Comparison of ENCODE assay signal across 9 cellular contexts in genomic region chr18:37253424-37254255, GRCh38.
DNase-seq lines count a peak whose midpoint lies in the region; ATAC-seq and TF ChIP-seq lines count a peak whose summit lies in the region.
"Had no signal": no experiment of that assay in that cellular context is flagged by ENCODE, and none has a peak within 500 bp of the region (broad histone marks: within the 10 kb centered on the region; RNA-seq: fewer than 3 reads in every experiment).

No MANE protein-coding gene starts in this region.

- no peaks in the 10 kb centered on the region for H3K9me3 Mint-ChIP-seq in CD8-positive, alpha-beta T cell

- no peak overlapping the region for H4K12ac ChIP-seq in trophoblast cell (ENCODE audit: low read depth, low read length)

- WGBS in trophoblast cell (ENCODE audit: extremely low coverage, insufficient coverage, insufficient read length), result no CpG with 5 or more reads among the region's 86 CpGs

- DNase-seq in LNCaP clone FGC (ENCODE audit: low read depth), result no peak
- DNase-seq in epithelial cell of proximal tubule (ENCODE audit: low read depth), result no peak
- peak in 1 of 2 donors; percentile 12 for DNase-seq in trophoblast cell
- no peak for DNase-seq in KBM-7
- DNase-seq in stimulated activated naive CD4-positive, alpha-beta T cell treated with Interleukin-2 at 50 U/mL for 16 hours (lab: John Stamatoyannopoulos, UW), result no peak
- DNase-seq in NCI-H128 (lab: John Stamatoyannopoulos, UW; ENCODE audit: unreplicated experiment), result no peak
- no peak for DNase-seq in CD8-positive, alpha-beta T cell

- no peak overlapping the region for H4K8ac ChIP-seq in trophoblast cell (ENCODE audit: low read depth, low read length)

- peaks cover 11% of the 10 kb centered on the region for H3K4me1 Mint-ChIP-seq in CD8-positive, alpha-beta T cell (ENCODE audit: low read depth)

- H3K36me3 ChIP-seq in ES-I3 (ENCODE audit: insufficient read depth, low read length) (no peaks in the 10 kb centered on the region), trophoblast cell (ENCODE audit: control insufficient read depth in 1 of 2, insufficient read depth in 2 of 2, low read length in 2 of 2) (no peaks in the 10 kb centered on the region)
- H3K36me3 ChIP-seq in CD8-positive, alpha-beta T cell (ENCODE audit: insufficient read depth, low read length), result no peaks in the 10 kb centered on the region
- H3K36me3 ChIP-seq: HAP-1 had no signal

- H3K4ac ChIP-seq in trophoblast cell (ENCODE audit: low read depth, low read length), result no peak overlapping the region

- H3K9ac ChIP-seq in ES-I3 (ENCODE audit: low read depth, low read length) (peak overlapping the region; percentile 68; the same call in 1 of the 2 replicates), trophoblast cell (ENCODE audit: low read length) (no peak overlapping the region)

- no peaks in the 10 kb centered on the region for H3K36me3 Mint-ChIP-seq in CD8-positive, alpha-beta T cell

- H3K4me1 ChIP-seq in ES-I3 (ENCODE audit: insufficient read depth, low read length) (peaks cover 9% of the 10 kb centered on the region; the same call in 1 of the 2 replicates), trophoblast cell (ENCODE audit: control insufficient read depth in 1 of 2, insufficient read depth in 2 of 2, low read length in 2 of 2) (peaks cover 4 to 8% of the 10 kb centered on the region in 2 experiments)
- H3K4me1 ChIP-seq in CD8-positive, alpha-beta T cell (ENCODE audit: insufficient read depth, low read length), result no peaks in the 10 kb centered on the region
- H3K4me1 ChIP-seq: HAP-1 had no signal

- no peak overlapping the region for H3K23ac ChIP-seq in trophoblast cell (ENCODE audit: low read length)

- no peaks in the 10 kb centered on the region for H3K79me1 ChIP-seq in trophoblast cell (ENCODE audit: low read length)

- in situ Hi-C loops in KBM-7 (cut with MboI; ENCODE audit: low pct_unique_long_range_greater_than_20kb, low sequenced_read_pairs), result no loop called here

- H4K91ac ChIP-seq in trophoblast cell (ENCODE audit: low read depth, low read length), result no peak overlapping the region

- no peak overlapping the region for H3K18ac ChIP-seq in trophoblast cell (ENCODE audit: low read length)

- no peak overlapping the region for H2BK5ac ChIP-seq in trophoblast cell (ENCODE audit: low read depth, low read length, poor library complexity)

- no peaks in the 10 kb centered on the region for H3K79me2 ChIP-seq in trophoblast cell (ENCODE audit: control insufficient read depth, insufficient read depth, low read length, poor library complexity)

- TF ChIP-seq CTCF in LNCaP clone FGC (IDR thresholded peaks at IDR 0.05; ENCODE audit: control insufficient read depth, extremely low read depth, insufficient read depth) (no peak), epithelial cell of proximal tubule (conservative IDR thresholded peaks at IDR 0.05; ENCODE audit: low read depth, low read length) (no peak)
- no peak for TF ChIP-seq CTCF in CD8-positive, alpha-beta T cell (IDR thresholded peaks at IDR 0.05)

- peak overlapping the region; percentile 93 for H3K4me2 ChIP-seq in trophoblast cell (ENCODE audit: low read length)

- H2AFZ ChIP-seq in trophoblast cell (ENCODE audit: insufficient read depth, low read length, poor library complexity), result no peak overlapping the region

- no peak overlapping the region for H3K27ac Mint-ChIP-seq in CD8-positive, alpha-beta T cell

- no peaks in the 10 kb centered on the region for H3K9me3 ChIP-seq in ES-I3 (ENCODE audit: control insufficient read depth, insufficient read depth, low read length)
- peaks cover 2% of the 10 kb centered on the region for H3K9me3 ChIP-seq in trophoblast cell (ENCODE audit: insufficient read depth, low read depth, low read length)
- H3K9me3 ChIP-seq in CD8-positive, alpha-beta T cell (ENCODE audit: low read length), result no peaks in the 10 kb centered on the region
- H3K9me3 ChIP-seq: HAP-1 had no signal

- no peak overlapping the region for H3K14ac ChIP-seq in trophoblast cell (ENCODE audit: low read length)

- no peak overlapping the region for H2AK5ac ChIP-seq in trophoblast cell (ENCODE audit: low read length)

- no peak overlapping the region for H2BK120ac ChIP-seq in trophoblast cell (ENCODE audit: insufficient read depth, low read length, poor library complexity)

- CTCF ChIA-PET in CD8-positive, alpha-beta T cell (lab: Charles Lee), result no interaction called here

- intact Hi-C loops in CD8-positive, alpha-beta T cell (cut with DNase I, micrococcal nuclease), result no loop called here

- ATAC-seq in CD8-positive, alpha-beta T cell, result no peak

- peaks cover 52% of the 10 kb centered on the region for H3K27me3 Mint-ChIP-seq in CD8-positive, alpha-beta T cell (ENCODE audit: low read depth)

- POLR2A ChIA-PET in CD8-positive, alpha-beta T cell (lab: Charles Lee), result no interaction called here

- H3K4me3 ChIP-seq in LNCaP clone FGC (ENCODE audit: low read depth, low read length), result peak overlapping the region; percentile 21; the same call in 1 of the 2 replicates
- peak overlapping the region; percentile 47 for H3K4me3 ChIP-seq in epithelial cell of proximal tubule (ENCODE audit: low read depth, low read length)
- peak overlapping the region; percentile 70 for H3K4me3 ChIP-seq in trophoblast cell (ENCODE audit: low read depth, low read length)
- H3K4me3 ChIP-seq in CD8-positive, alpha-beta T cell (ENCODE audit: low read depth, low read length), result no peak overlapping the region
- H3K4me3 ChIP-seq: HAP-1 had no signal

- H3K27ac ChIP-seq in trophoblast cell (ENCODE audit: low read depth, low read length), result no peak overlapping the region
- no peak overlapping the region for H3K27ac ChIP-seq in CD8-positive, alpha-beta T cell (ENCODE audit: low read depth, low read length)

- no peak overlapping the region for H2BK12ac ChIP-seq in trophoblast cell (ENCODE audit: low read length)

- no peak overlapping the region for H3K4me3 Mint-ChIP-seq in CD8-positive, alpha-beta T cell

- peaks cover 25% of the 10 kb centered on the region for H3K27me3 ChIP-seq in trophoblast cell (ENCODE audit: insufficient read depth, low read length)
- H3K27me3 ChIP-seq in CD8-positive, alpha-beta T cell (ENCODE audit: insufficient read depth, low read length), result peaks cover 7% of the 10 kb centered on the region
